Comparison of ENCODE assay signal across 23 cellular contexts in the genomic region with DNA sequence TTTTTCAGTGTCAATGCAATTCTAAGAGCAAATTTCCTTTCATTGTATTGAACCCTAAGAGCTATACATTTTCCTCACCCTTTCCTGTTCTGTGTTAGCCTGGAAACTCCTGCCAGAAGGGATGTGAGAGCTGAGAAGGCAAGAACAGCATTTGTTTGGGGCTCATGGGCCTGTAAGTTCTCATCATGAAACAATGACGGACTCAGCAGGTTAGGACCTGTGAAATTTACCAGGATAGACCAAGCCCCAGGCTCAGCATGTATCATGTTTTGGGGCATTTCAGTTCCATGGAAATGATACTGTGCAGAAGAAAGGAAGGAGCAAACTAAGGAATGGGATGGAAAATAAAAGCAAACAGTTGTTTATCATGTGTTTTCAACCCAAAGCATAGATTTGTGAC. TPM values are rescaled to one million over a fixed set of nuclear protein-coding genes. Genes with fewer than 3 reads are reported as not detected.
DNase-seq lines count a peak whose midpoint lies in the region; FAIRE-seq and TF ChIP-seq lines count a peak whose summit lies in the region.
"Had no signal": no experiment of that assay in that cellular context is flagged by ENCODE, and none has a peak within 500 bp of the region (broad histone marks: within the 10 kb centered on the region; RNA-seq: fewer than 3 reads in every experiment).

No MANE protein-coding gene starts in this region.

- FAIRE-seq in H1 (lab: Jason Lieb, UNC), result peak; percentile 24
- FAIRE-seq: A204.1, D721Med, G401.6, GM12891, GM19239 had no signal

- H2AK5ac ChIP-seq in H1 (ENCODE audit: low read depth, low read length), result no peak overlapping the region

- H3K27me3 ChIP-seq in H1 (replicated peaks in 1 of 4; ENCODE audit: control insufficient read depth in 3 of 4, extremely low read depth in 1 of 4, insufficient read depth in 3 of 4, low read length in 3 of 4), result no peaks in the 10 kb centered on the region
- H3K27me3 ChIP-seq in tibial artery, result no peaks in the 10 kb centered on the region
- H3K27me3 ChIP-seq: BE2C, BLaER1 had no signal

- no peak overlapping the region for H4K5ac ChIP-seq in H1 (ENCODE audit: insufficient read length, low read depth, low read length)

- no peak for TF ChIP-seq POLR2A in H1 (IDR thresholded peaks at IDR 0.05; ENCODE audit: control extremely low read depth in 1 of 2, low read depth in 2 of 2, low read length in 2 of 2)

- H4K20me1 ChIP-seq in H1 (replicated peaks in 1 of 2; ENCODE audit: control insufficient read depth in 1 of 2, insufficient read depth in 2 of 2, low read length in 2 of 2), result no peaks in the 10 kb centered on the region
- H4K20me1 ChIP-seq: BLaER1 had no signal

- POLR2A ChIA-PET in H1 (lab: Charles Lee; ENCODE audit: partially characterized antibody), result interaction anchor here (0.5 kb wide), 1 partner anchor 13 kb away, joined by 3 read pairs; no protein-coding TSS in a partner anchor

- no peak for TF ChIP-seq CTCF in H1 (IDR thresholded peaks at IDR 0.05; ENCODE audit: control extremely low read depth in 1 of 3, insufficient read depth in 1 of 3, low read depth in 1 of 3, low read length in 3 of 3)
- no peak for TF ChIP-seq CTCF in epithelial cell of esophagus (IDR thresholded peaks at IDR 0.05; ENCODE audit: insufficient read depth, low read depth, low read length, missing control alignments)
- TF ChIP-seq CTCF in tibial artery (IDR thresholded peaks at IDR 0.05), result no peak

- no peak overlapping the region for H3K9ac ChIP-seq in H1 (replicated peaks in 1 of 4; ENCODE audit: extremely low read depth in 1 of 4, low read depth in 3 of 4, low read length in 3 of 4)
- H3K9ac ChIP-seq: BLaER1 had no signal

- H2BK20ac ChIP-seq in H1 (ENCODE audit: low read length), result no peak overlapping the region

- no peak overlapping the region for H4K91ac ChIP-seq in H1 (replicated peaks; ENCODE audit: insufficient read length, low read length)

- H3K79me2 ChIP-seq in H1 (ENCODE audit: control insufficient read depth in 1 of 2, insufficient read depth in 2 of 2, low read length in 2 of 2), result no peaks in the 10 kb centered on the region

- H2BK5ac ChIP-seq in H1 (ENCODE audit: low read depth, low read length), result no peak overlapping the region

- H3K23me2 ChIP-seq in H1 (ENCODE audit: low read depth, low read length), result no peaks in the 10 kb centered on the region

- H4K8ac ChIP-seq in H1 (ENCODE audit: extremely low read depth, insufficient read depth, low read length), result no peak overlapping the region

- no peak overlapping the region for H3K18ac ChIP-seq in H1 (ENCODE audit: extremely low read depth, low read length)

- no peak for TF ChIP-seq RAD21 in H1 (IDR thresholded peaks at IDR 0.05 in 1 of 2, conservative IDR thresholded peaks at IDR 0.05 in 1 of 2; ENCODE audit: low read depth in 2 of 2, low read length in 2 of 2)

- no peak overlapping the region for H3K23ac ChIP-seq in H1 (ENCODE audit: insufficient read length)

- H3K36me3 ChIP-seq in H1 (ENCODE audit: control insufficient read depth in 2 of 4, insufficient read depth in 4 of 4, low read length in 3 of 4) (no peaks in the 10 kb centered on the region), tibial artery (no peaks in the 10 kb centered on the region)
- H3K36me3 ChIP-seq: BE2C, BLaER1 had no signal

- H3K4me2 ChIP-seq in H1 (ENCODE audit: insufficient read depth in 1 of 2, low read depth in 2 of 2, low read length in 2 of 2), result no peak overlapping the region
- H3K4me2 ChIP-seq: BLaER1 had no signal

- CTCF ChIA-PET in H1 (lab: Charles Lee; ENCODE audit: partially characterized antibody), result interaction anchor here (0.9 to 2.1 kb wide), 6 partner anchors 15 to 347 kb away, joined by 3 to 7 read pairs (median 4); no protein-coding TSS in a partner anchor

- DNase-seq in H1 (ENCODE audit: low read depth in 1 of 2, low spot score in 2 of 2) (no peak), epithelial cell of esophagus (ENCODE audit: low read depth) (peak; percentile 54), posterior vena cava (ENCODE audit: low spot score) (peak; percentile 11), NCI-H146 treated with DMSO at 0.1 percent for 48 hours (lab: John Stamatoyannopoulos, UW; ENCODE audit: unreplicated experiment) (no peak), CD1c-positive myeloid dendritic cell (ENCODE audit: extremely low spot score) (no peak), tibial artery (no peak)
- DNase-seq: 8988T; ACHN; BE2C; C1 segment of cervical spinal cord; Caco-2; Calu3; CD4-positive, alpha-beta T cell; CD8-positive, alpha-beta T cell; DMS79 treated with DMSO at 0.1 percent for 48 hours; GF-D8 had no signal

- 100% methylated on average over 1 of the region's 1 CpG; no CpG with 5 or more reads in 1 of the 2 experiments for WGBS in H1 (ENCODE audit: extremely low coverage in 1 of 2, insufficient coverage in 1 of 2, insufficient read length in 1 of 2, insufficient replicate concordance in 2 of 2, low coverage in 1 of 2, low lambda C conversion rate in 2 of 2, missing lambda C conversion rate in 1 of 2), 2 experiments

- H2BK120ac ChIP-seq in H1 (replicated peaks; ENCODE audit: low read depth, low read length), result no peak overlapping the region

- H2AFZ ChIP-seq in H1 (ENCODE audit: low read length), result no peak overlapping the region

- no peak overlapping the region for H2BK15ac ChIP-seq in H1 (ENCODE audit: low read length)

- no peaks in the 10 kb centered on the region; the same call in 1 of the 2 replicates for H3K79me1 ChIP-seq in H1 (ENCODE audit: low read depth, low read length)

- no peak overlapping the region for H3K27ac ChIP-seq in H1 (ENCODE audit: low read depth, low read length)
- no peak overlapping the region for H3K27ac ChIP-seq in tibial artery
- H3K27ac ChIP-seq: BLaER1 had no signal

- no peak for TF ChIP-seq EP300 in H1 (IDR thresholded peaks at IDR 0.05; ENCODE audit: borderline replicate concordance in 1 of 2, low read depth in 2 of 2, low read length in 2 of 2)

- H3K9me3 ChIP-seq in H1 (ENCODE audit: insufficient read depth in 2 of 2, low read depth in 1 of 2, low read length in 1 of 2), result no peaks in the 10 kb centered on the region
- H3K9me3 ChIP-seq in tibial artery, result no peaks in the 10 kb centered on the region
- H3K9me3 ChIP-seq: BE2C, BLaER1, Caco-2 had no signal

- no peak overlapping the region for H3K14ac ChIP-seq in H1 (ENCODE audit: insufficient read length)

- H3K4me3 ChIP-seq in H1 (ENCODE audit: extremely low read depth in 1 of 4, insufficient read depth in 2 of 4, low read depth in 3 of 4, low read length in 4 of 4), result no peak overlapping the region
- H3K4me3 ChIP-seq in epithelial cell of esophagus (ENCODE audit: low read length), result no peak overlapping the region
- no peak overlapping the region for H3K4me3 ChIP-seq in tibial artery
- H3K4me3 ChIP-seq: BLaER1 had no signal

- H3K4me1 ChIP-seq in H1 (replicated peaks in 1 of 4; ENCODE audit: control insufficient read depth in 3 of 4, insufficient read depth in 4 of 4, low read length in 3 of 4), result peaks cover 0 to 3% (median 1%) of the 10 kb centered on the region in 4 experiments; a peak in 3 of 7 replicates
- H3K4me1 ChIP-seq in tibial artery, result no peaks in the 10 kb centered on the region
- H3K4me1 ChIP-seq: BE2C, BLaER1, Caco-2 had no signal

- no peak overlapping the region for H2BK12ac ChIP-seq in H1 (ENCODE audit: low read depth, low read length)

- H3K4ac ChIP-seq in H1 (replicated peaks; ENCODE audit: insufficient read length, low read depth, low read length), result no peak overlapping the region

- H3K56ac ChIP-seq in H1 (replicated peaks; ENCODE audit: insufficient read length, low read depth, low read length), result no peak overlapping the region

- intact Hi-C loops in posterior vena cava (cut with DNase I), result no loop called here
- intact Hi-C loops in tibial artery (cut with DNase I; ENCODE audit: low total_unique reads), result no loop called here

TF ChIP-seq in H1, 55 proteins besides CTCF, POLR2A, EP300 and RAD21:
- TF ChIP-seq GABPA (IDR thresholded peaks at IDR 0.05; ENCODE audit: borderline replicate concordance, insufficient read depth, low read length) (no peak), KDM5A (IDR thresholded peaks at IDR 0.05; ENCODE audit: low read length) (no peak), KDM1A (IDR thresholded peaks at IDR 0.05; ENCODE audit: borderline replicate concordance, low read length) (no peak), CBX8 (IDR thresholded peaks at IDR 0.05; ENCODE audit: borderline replicate concordance, low read depth, low read length) (no peak), SAP30 (IDR thresholded peaks at IDR 0.05; ENCODE audit: insufficient read depth, insufficient replicate concordance, low read length) (no peak), BACH1 (IDR thresholded peaks at IDR 0.05; ENCODE audit: low read length) (no peak), SIRT6 (IDR thresholded peaks at IDR 0.05; ENCODE audit: low read length) (no peak), RBBP5 (IDR thresholded peaks at IDR 0.05; ENCODE audit: borderline replicate concordance, low read depth, low read length) (no peak), BCL11A (IDR thresholded peaks at IDR 0.05; ENCODE audit: low read depth in 2 of 2, low read length in 2 of 2) (no peak), JUN (IDR thresholded peaks at IDR 0.05; ENCODE audit: low read depth, low read length) (no peak), RNF2 (IDR thresholded peaks at IDR 0.05; ENCODE audit: borderline replicate concordance, low read depth, low read length, missing control alignments, poor library complexity, severe bottlenecking) (no peak), PHF8 (conservative IDR thresholded peaks at IDR 0.05; ENCODE audit: low read depth, low read length) (no peak), SIN3A (conservative IDR thresholded peaks at IDR 0.05 in 1 of 2, IDR thresholded peaks at IDR 0.05 in 1 of 2; ENCODE audit: low read depth in 1 of 2, low read length in 2 of 2) (no peak), CHD2 (IDR thresholded peaks at IDR 0.05; ENCODE audit: low read length) (no peak), SRF (IDR thresholded peaks at IDR 0.05; ENCODE audit: low read depth, low read length) (no peak), CTBP2 (IDR thresholded peaks at IDR 0.05; ENCODE audit: borderline replicate concordance, insufficient read depth, insufficient read length, low read length) (no peak), GTF2F1 (IDR thresholded peaks at IDR 0.05; ENCODE audit: borderline replicate concordance, low read depth, low read length) (no peak)

RNA-seq across cellular contexts. Expression of gene NTM, which starts 41.6 kb away (rescaled TPM):
- 20.0 and 23.4 TPM in 2 replicates for total RNA-seq in H1 (2021; fragmentation: NEBNext Ultra II Directional; extraction: Animal tissue kit (Norgen Biotek cat#: 25700))
- 12.9 and 13.4 TPM in 2 replicates for polyA plus RNA-seq in H1 (2011; rRNA removed)
- 9.5 TPM for polyA plus RNA-seq in H1 (2011; cell fraction: cytosol; rRNA removed)
- 41.7 TPM for polyA plus RNA-seq in H1 (2011; cell fraction: nucleus; rRNA removed)
- 14.7 to 18.6 TPM (median 17.7 TPM) in 4 replicates for polyA plus RNA-seq in H1 (2012, experiment 1 of 2)
- polyA plus RNA-seq in H1 (2012, experiment 2 of 2), result 6.2 TPM
- 26.4 TPM for polyA plus RNA-seq in H1 (2013, experiment 1 of 2)
- polyA plus RNA-seq in H1 (2013, experiment 2 of 2), result 25.3 TPM
- 22.8 and 36.1 TPM in 2 replicates for polyA minus RNA-seq in H1 (2011; rRNA and poly(A)+ RNA removed)
- polyA minus RNA-seq in H1 (2011; cell fraction: cytosol; rRNA and poly(A)+ RNA removed), result 13.4 TPM
- polyA minus RNA-seq in H1 (2011; cell fraction: nucleus; rRNA and poly(A)+ RNA removed), result 64.2 TPM
- 10 to 100 TPM in 1 of 2 donors, 1 to 10 TPM in 1; 8.2 to 16.1 TPM for total RNA-seq in posterior vena cava
- total RNA-seq: Calu3; CD4-positive, alpha-beta T cell; CD8-positive, alpha-beta T cell had no signal
- polyA plus RNA-seq: CD14-positive monocyte had no signal

Comparison
In these comparisons a context has a peak if more than half of its experiments do, and no peak if none do; other contexts are left out.
1. DNase-seq: peak in epithelial cell of esophagus (single experiment) and posterior vena cava (single experiment); none in H1 (0 of 2), NCI-H146 treated with DMSO at 0.1 percent for 48 hours (single experiment), CD1c-positive myeloid dendritic cell (single experiment) and tibial artery (0 of 2).